ENCODE assay signal across 10 cellular contexts in the genomic region with DNA sequence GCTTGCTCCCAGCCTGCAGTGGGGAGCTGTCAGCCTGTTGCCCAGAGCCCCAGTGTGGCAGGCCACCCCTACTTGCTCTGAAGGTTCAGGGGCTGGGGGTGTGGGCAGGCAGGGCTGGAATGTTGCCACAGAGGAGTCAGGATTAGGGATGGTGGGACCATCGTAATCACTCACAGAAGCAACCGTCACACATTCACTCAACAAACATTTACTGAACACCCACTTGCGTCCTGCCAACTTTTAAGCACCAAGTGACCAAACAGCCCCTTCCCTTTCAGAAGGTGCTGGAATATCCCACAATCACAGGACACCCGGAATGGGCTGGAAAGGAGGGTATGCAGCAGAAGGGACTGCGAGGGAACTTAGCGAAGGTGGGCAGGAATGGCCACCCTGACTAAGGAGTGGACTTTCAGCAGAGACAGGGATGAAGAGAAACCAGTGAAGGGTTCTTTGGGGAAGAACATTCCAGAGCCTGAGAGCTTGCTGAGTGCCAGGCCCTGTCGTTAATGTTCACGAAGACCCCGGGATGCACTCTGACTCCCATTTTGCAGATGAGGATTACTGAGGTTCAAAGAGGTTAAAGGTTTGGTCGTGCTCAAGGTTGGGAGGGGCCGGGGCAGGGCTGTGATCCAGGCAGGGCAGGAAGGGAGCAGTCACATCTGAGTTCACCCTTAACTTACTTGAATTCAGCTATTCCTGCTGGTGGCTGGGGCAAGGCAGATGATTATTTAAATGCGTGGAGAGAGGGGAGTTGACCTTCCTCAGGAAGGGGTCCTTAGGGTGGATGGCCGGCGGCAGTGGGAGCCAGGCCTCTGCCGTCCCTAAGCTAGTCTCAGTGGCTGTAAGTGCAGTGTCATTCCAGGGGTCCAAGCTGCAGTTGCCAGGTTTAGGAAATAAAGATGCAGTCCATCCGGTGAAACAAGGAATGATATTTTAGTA. TPM values are rescaled to one million over a fixed set of nuclear protein-coding genes. Genes with fewer than 3 reads are reported as not detected.
A peak's percentile ranks its signal among the peaks of the same experiment; 100 is the strongest.
DNase-seq lines count a peak whose midpoint lies in the region; ATAC-seq and TF ChIP-seq lines count a peak whose summit lies in the region.
"Had no signal": no experiment of that assay in that cellular context is flagged by ENCODE, and none has a peak within 500 bp of the region (broad histone marks: within the 10 kb centered on the region; RNA-seq: fewer than 3 reads in every experiment).

No MANE protein-coding gene starts in this region.

- no peak overlapping the region for H3K4me3 Mint-ChIP-seq in stimulated activated naive CD8-positive, alpha-beta T cell treated with anti-CD3 and anti-CD28 coated beads, Interleukin-15, Interleukin-2, amounts not matched to agents 100 ng/mL and 50 ng/mL, for 24 hours
- no peak overlapping the region for H3K4me3 Mint-ChIP-seq in stimulated activated naive CD8-positive, alpha-beta T cell treated with anti-CD3 and anti-CD28 coated beads, Interleukin-15, amount 100 ng/mL, for 72 hours
- peak overlapping the region; percentile 84 for H3K4me3 Mint-ChIP-seq in neural progenitor cell

- peaks cover 33% of the 10 kb centered on the region for H4K20me1 ChIP-seq in neural progenitor cell (ENCODE audit: low read depth)

- H3K4me3 ChIP-seq in coronary artery (no peak overlapping the region), neural progenitor cell (no peak overlapping the region)

- H3K36me3 Mint-ChIP-seq in stimulated activated naive CD8-positive, alpha-beta T cell treated with anti-CD3 and anti-CD28 coated beads, Interleukin-15, Interleukin-2, amounts not matched to agents 100 ng/mL and 50 ng/mL, for 24 hours (ENCODE audit: low read depth): no peaks in the 10 kb centered on the region
- H3K36me3 Mint-ChIP-seq in neural progenitor cell: no peaks in the 10 kb centered on the region

- no peaks in the 10 kb centered on the region for H3K9me3 ChIP-seq in neural progenitor cell (ENCODE audit: low read depth)

- no peak overlapping the region for H3K9ac ChIP-seq in neural progenitor cell

- no peak overlapping the region for H2AFZ ChIP-seq in neural progenitor cell (replicated peaks)

- peaks cover 12% of the 10 kb centered on the region for H3K27me3 Mint-ChIP-seq in stimulated activated naive CD8-positive, alpha-beta T cell treated with anti-CD3 and anti-CD28 coated beads, Interleukin-15, Interleukin-2, amounts not matched to agents 100 ng/mL and 50 ng/mL, for 24 hours
- H3K27me3 Mint-ChIP-seq in stimulated activated naive CD8-positive, alpha-beta T cell treated with anti-CD3 and anti-CD28 coated beads, Interleukin-15, amount 100 ng/mL, for 72 hours: peaks cover 24% of the 10 kb centered on the region
- peaks cover 39% of the 10 kb centered on the region for H3K27me3 Mint-ChIP-seq in neural progenitor cell (ENCODE audit: insufficient read depth, low read depth)

- no peak for DNase-seq in stimulated activated naive CD8-positive, alpha-beta T cell treated with anti-CD3 and anti-CD28 coated beads, Interleukin-15, amount 100 ng/mL, for 72 hours
- DNase-seq in coronary artery (ENCODE audit: low spot score) (no peak), neural progenitor cell (ENCODE audit: low spot score) (no peak), dermis blood vessel endothelial cell (no peak)
- DNase-seq: aorta, NCI-H1048 had no signal

- no peaks in the 10 kb centered on the region for H3K36me3 ChIP-seq in neural progenitor cell

- peaks cover 15% of the 10 kb centered on the region for H3K79me2 ChIP-seq in neural progenitor cell (ENCODE audit: low read depth)

- H3K4me2 ChIP-seq in neural progenitor cell: no peak overlapping the region

- peaks cover 35% of the 10 kb centered on the region for H3K4me1 Mint-ChIP-seq in stimulated activated naive CD8-positive, alpha-beta T cell treated with anti-CD3 and anti-CD28 coated beads, Interleukin-15, Interleukin-2, amounts not matched to agents 100 ng/mL and 50 ng/mL, for 24 hours (ENCODE audit: low read depth)
- peaks cover 68% of the 10 kb centered on the region for H3K4me1 Mint-ChIP-seq in stimulated activated naive CD8-positive, alpha-beta T cell treated with anti-CD3 and anti-CD28 coated beads, Interleukin-15, amount 100 ng/mL, for 72 hours
- peaks cover 38% of the 10 kb centered on the region for H3K4me1 Mint-ChIP-seq in neural progenitor cell

- H3K4me1 ChIP-seq in neural progenitor cell: peaks cover 24% of the 10 kb centered on the region

- ATAC-seq in stimulated activated naive CD8-positive, alpha-beta T cell treated with anti-CD3 and anti-CD28 coated beads, Interleukin-15, amount 100 ng/mL, for 72 hours: no peak
- ATAC-seq in HG02884 (IDR thresholded peaks at IDR 0.05; ENCODE audit: unreplicated experiment): no peak
- ATAC-seq in HG03442 (IDR thresholded peaks at IDR 0.05; ENCODE audit: unreplicated experiment): no peak
- no peak for ATAC-seq in HG03520 (IDR thresholded peaks at IDR 0.05; ENCODE audit: unreplicated experiment)

- H3K27ac Mint-ChIP-seq in stimulated activated naive CD8-positive, alpha-beta T cell treated with anti-CD3 and anti-CD28 coated beads, Interleukin-15, Interleukin-2, amounts not matched to agents 100 ng/mL and 50 ng/mL, for 24 hours: peak overlapping the region; percentile 17
- H3K27ac Mint-ChIP-seq in stimulated activated naive CD8-positive, alpha-beta T cell treated with anti-CD3 and anti-CD28 coated beads, Interleukin-15, amount 100 ng/mL, for 72 hours: no peak overlapping the region
- H3K27ac Mint-ChIP-seq in neural progenitor cell: peak overlapping the region; percentile 29

- peak overlapping the region; percentile 99 for H3K27ac ChIP-seq in coronary artery
- no peak overlapping the region for H3K27ac ChIP-seq in neural progenitor cell

- H3K9me3 Mint-ChIP-seq in stimulated activated naive CD8-positive, alpha-beta T cell treated with anti-CD3 and anti-CD28 coated beads, Interleukin-15, Interleukin-2, amounts not matched to agents 100 ng/mL and 50 ng/mL, for 24 hours: no peaks in the 10 kb centered on the region
- no peaks in the 10 kb centered on the region for H3K9me3 Mint-ChIP-seq in stimulated activated naive CD8-positive, alpha-beta T cell treated with anti-CD3 and anti-CD28 coated beads, Interleukin-15, amount 100 ng/mL, for 72 hours
- H3K9me3 Mint-ChIP-seq in neural progenitor cell: peaks cover 2% of the 10 kb centered on the region

- TF ChIP-seq CTCF in coronary artery (IDR thresholded peaks at IDR 0.05) (no peak), neural progenitor cell (IDR thresholded peaks at IDR 0.05) (no peak)

- peaks cover 79% of the 10 kb centered on the region for H3K27me3 ChIP-seq in neural progenitor cell

- peaks cover 44% of the 10 kb centered on the region for H3F3A ChIP-seq in neural progenitor cell (ENCODE audit: low read depth)

RNA-seq across cellular contexts. Expression of a gene that starts 2.3 kb away (rescaled TPM):
- total RNA-seq in neural progenitor cell (ENCODE audit: low replicate concordance): 0.41 and 1.1 TPM in 2 replicates
- total RNA-seq in dermis blood vessel endothelial cell: 5.1 and 7.0 TPM in 2 replicates

RNA-seq across cellular contexts. Expression of a gene that starts 3.0 kb away (rescaled TPM):
- total RNA-seq in neural progenitor cell (ENCODE audit: low replicate concordance) (67.2 and 92.4 TPM in 2 replicates), dermis blood vessel endothelial cell (163 and 236 TPM in 2 replicates)

RNA-seq across cellular contexts. Expression of a gene that starts 45.6 kb away (rescaled TPM):
- total RNA-seq in neural progenitor cell (ENCODE audit: low replicate concordance): 139 and 231 TPM in 2 replicates
- total RNA-seq in dermis blood vessel endothelial cell: 115 and 214 TPM in 2 replicates

Comparison
In these comparisons a context has a peak if more than half of its experiments do, and no peak if none do; other contexts are left out.
1. H3K27ac Mint-ChIP-seq: peak in stimulated activated naive CD8-positive, alpha-beta T cell treated with anti-CD3 and anti-CD28 coated beads, Interleukin-15, Interleukin-2, amounts not matched to agents 100 ng/mL and 50 ng/mL, for 24 hours (single experiment) and neural progenitor cell (single experiment); none in stimulated activated naive CD8-positive, alpha-beta T cell treated with anti-CD3 and anti-CD28 coated beads, Interleukin-15, amount 100 ng/mL, for 72 hours (0 of 2).